ENCODE assay signal across 8 cellular contexts in genomic region chr2:169828141-169828811, GRCh38. TPM values are rescaled to one million over a fixed set of nuclear protein-coding genes. Genes with fewer than 3 reads are reported as not detected.
DNase-seq lines count a peak whose midpoint lies in the region; ATAC-seq and TF ChIP-seq lines count a peak whose summit lies in the region.

No MANE protein-coding gene starts in this region.

- DNase-seq in NCI-H82 (lab: John Stamatoyannopoulos, UW) (peak; percentile 76), activated T-cell treated with anti-CD3 and anti-CD28 coated beads for 48 hours (ENCODE audit: low read depth) (peak; percentile 42), stomach (no peak)

- H3K9me3 ChIP-seq in ES-I3 (ENCODE audit: control insufficient read depth, insufficient read depth, low read length) (no peaks in the 10 kb centered on the region), muscle layer of duodenum (ENCODE audit: control insufficient read depth in 1 of 2, low read length in 2 of 2) (no peaks in the 10 kb centered on the region), stomach (no peaks in the 10 kb centered on the region)

- peak overlapping the region; percentile 67 for H3K27ac ChIP-seq in muscle layer of duodenum (ENCODE audit: low read length)
- peak overlapping the region; percentile 80 to 97 (median 90) for H3K27ac ChIP-seq in stomach

- WGBS in stomach, 5 donors, result 0 to 2% (median 1%) methylated on average over 13 of the region's 13 CpGs

- TF ChIP-seq EP300 in stomach (IDR thresholded peaks at IDR 0.05), result no peak

- no peak for TF ChIP-seq CTCF in stomach (IDR thresholded peaks at IDR 0.05)

- intact Hi-C loops in stomach (cut with DNase I; ENCODE audit: low total_unique reads), result loop anchor here (5.0 kb wide), 1 partner anchor 99 kb away; no protein-coding TSS in a partner anchor

- peak overlapping the region; percentile 81; the same call in 1 of the 2 replicates for H3K9ac ChIP-seq in ES-I3 (ENCODE audit: low read depth, low read length)

- H3K27me3 ChIP-seq in muscle layer of duodenum (ENCODE audit: low read depth, low read length) (no peaks in the 10 kb centered on the region), stomach (no peaks in the 10 kb centered on the region)

- ATAC-seq in HG02763 (IDR thresholded peaks at IDR 0.05; ENCODE audit: unreplicated experiment) (peak; percentile 25), esophagus mucosa (peak; percentile 38), HG03571 (IDR thresholded peaks at IDR 0.05; ENCODE audit: unreplicated experiment) (no peak)

- H3K36me3 ChIP-seq in ES-I3 (ENCODE audit: insufficient read depth, low read length) (no peaks in the 10 kb centered on the region), muscle layer of duodenum (ENCODE audit: control insufficient read depth in 1 of 2, insufficient read depth in 2 of 2, low read length in 2 of 2) (no peaks in the 10 kb centered on the region), stomach (no peaks in the 10 kb centered on the region)

- peaks cover 6% of the 10 kb centered on the region; the same call in 1 of the 2 replicates for H3K4me1 ChIP-seq in ES-I3 (ENCODE audit: insufficient read depth, low read length)
- H3K4me1 ChIP-seq in muscle layer of duodenum (ENCODE audit: control insufficient read depth in 1 of 2, insufficient read depth in 2 of 2, low read length in 2 of 2), result peaks cover 13 to 40% of the 10 kb centered on the region in 2 donors
- H3K4me1 ChIP-seq in stomach, result peaks cover 24 to 78% (median 52%) of the 10 kb centered on the region in 4 donors

- no peak for TF ChIP-seq POLR2A in stomach (IDR thresholded peaks at IDR 0.05)

- H3K4me3 ChIP-seq in muscle layer of duodenum (ENCODE audit: low read depth in 1 of 2, low read length in 2 of 2) (peak overlapping the region; percentile 94), stomach (peak overlapping the region; percentile 83 to 100 (median 93))

RNA-seq across cellular contexts. Expression of gene UBR3, which starts 1.0 kb away (rescaled TPM):
- total RNA-seq in esophagus mucosa, result 23.8 TPM
- total RNA-seq in stomach, result 100 to 1,000 TPM in 1 of 5 donors, 10 to 100 TPM in 4; 32.7 to 151 (median 62.9) TPM
- 10 to 100 TPM in 1 of 3 donors, 1 to 10 TPM in 2; 4.8 to 10.5 (median 5.5) TPM for polyA plus RNA-seq in stomach

RNA-seq across cellular contexts. Expression of gene METTL5, which starts 3.6 kb away (rescaled TPM):
- total RNA-seq in esophagus mucosa (41.2 TPM), stomach (10 to 100 TPM in 4 of 5 donors, 1 to 10 TPM in 1; 1.4 to 46.9 (median 36.0) TPM)
- 10 to 100 TPM; 61.6 to 87.2 (median 71.3) TPM for polyA plus RNA-seq in stomach

RNA-seq across cellular contexts. Expression of gene SSB, which starts 29.6 kb away (rescaled TPM):
- total RNA-seq in esophagus mucosa, result 40.1 TPM
- total RNA-seq in stomach, result 10 to 100 TPM; 30.7 to 94.2 (median 41.4) TPM
- polyA plus RNA-seq in stomach, result 10 to 100 TPM; 60.0 to 76.5 (median 66.6) TPM
